ENCODE assay signal across 14 cellular contexts in the genomic region with DNA sequence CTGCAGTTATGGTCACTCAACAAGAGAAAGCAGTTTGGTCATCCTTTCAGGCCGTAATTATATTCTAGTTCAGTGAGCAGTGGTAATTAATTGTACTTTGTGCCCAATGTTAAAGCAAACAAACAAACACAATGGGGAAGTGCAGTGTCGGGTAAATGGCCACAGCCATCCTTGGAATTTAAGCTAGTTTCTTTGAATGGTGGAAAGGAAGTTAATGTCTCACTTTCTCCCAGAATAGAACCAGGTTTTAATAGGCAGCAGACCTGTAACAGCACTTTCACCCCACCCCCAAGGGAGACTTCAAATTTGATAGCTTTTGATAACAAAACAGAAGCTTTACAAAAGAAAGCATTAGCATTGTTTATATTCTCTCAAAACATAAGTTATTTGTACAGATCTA. TPM values are rescaled to one million over a fixed set of nuclear protein-coding genes. Genes with fewer than 3 reads are reported as not detected.
DNase-seq lines count a peak whose midpoint lies in the region; ATAC-seq, FAIRE-seq and TF ChIP-seq lines count a peak whose summit lies in the region.
"Had no signal": no experiment of that assay in that cellular context is flagged by ENCODE, and none has a peak within 500 bp of the region (broad histone marks: within the 10 kb centered on the region; RNA-seq: fewer than 3 reads in every experiment).

No MANE protein-coding gene starts in this region.

- no peaks in the 10 kb centered on the region for H3K9me3 ChIP-seq in HepG2 (ENCODE audit: low read length)
- no peaks in the 10 kb centered on the region for H3K9me3 ChIP-seq in right lobe of liver
- no peaks in the 10 kb centered on the region for H3K9me3 ChIP-seq in SK-N-SH
- H3K9me3 ChIP-seq: prostate gland, uterus had no signal

- peak; percentile 51 for ATAC-seq in HepG2
- ATAC-seq in right lobe of liver, result no peak

- H3K36me3 Mint-ChIP-seq in activated CD4-positive, alpha-beta T cell treated with anti-CD3 and anti-CD28 coated beads, Interleukin-2, amount 10 ng/mL, durations not matched to agents 7 days and 5 days (ENCODE audit: low read depth), result no peaks in the 10 kb centered on the region
- H3K36me3 Mint-ChIP-seq: activated naive CD4-positive, alpha-beta T cell treated with anti-CD3 and anti-CD28 coated beads, Interleukin-2, amount 50 U/mL, for 24 hours had no signal

- H3K79me2 ChIP-seq in HepG2 (ENCODE audit: insufficient read depth, low read length) (no peaks in the 10 kb centered on the region), SK-N-SH (ENCODE audit: insufficient read depth) (no peaks in the 10 kb centered on the region)

- TF ChIP-seq RAD21 in HepG2 (CRISPR knock-in tag; IDR thresholded peaks at IDR 0.05), result no peak
- TF ChIP-seq RAD21 in SK-N-SH (IDR thresholded peaks at IDR 0.05; ENCODE audit: low read length), result no peak

- H3K36me3 ChIP-seq in HepG2 (replicated peaks in 1 of 2; ENCODE audit: control insufficient read depth in 1 of 2, insufficient read depth in 2 of 2, low read length in 2 of 2) (no peaks in the 10 kb centered on the region), right lobe of liver (no peaks in the 10 kb centered on the region), SK-N-SH (replicated peaks in 1 of 2; ENCODE audit: control insufficient read depth in 1 of 2, insufficient read depth in 2 of 2, low read length in 1 of 2) (no peaks in the 10 kb centered on the region)
- H3K36me3 ChIP-seq: prostate gland, uterus had no signal

- POLR2A ChIA-PET in HepG2 (lab: Yijun Ruan, JAX) (interaction anchor here (0.6 to 3.2 kb wide), 5 partner anchors 8 to 84 kb away, joined by 3 to 47 read pairs (median 8); a partner anchor contains a TSS), SK-N-SH (lab: Yijun Ruan, JAX) (interaction anchor here (1.3 kb wide), 1 partner anchor 20 kb away, joined by 3 read pairs; a partner anchor contains a TSS)
- POLR2A ChIA-PET in activated CD4-positive, alpha-beta T cell treated with anti-CD3 and anti-CD28 coated beads, Interleukin-2, amount 10 ng/mL, durations not matched to agents 7 days and 5 days (lab: Charles Lee), result no interaction called here

- intact Hi-C loops in HepG2 (cut with micrococcal nuclease; ENCODE audit: unreplicated experiment) (no loop called here), right lobe of liver (cut with DNase I) (no loop called here), dorsolateral prefrontal cortex (cut with DNase I) (no loop called here)

- no TSS peak for BruUV-seq in HepG2 (replicated peaks; lab: Mats Ljungman, UMichigan)

- TF ChIP-seq POLR2A in HepG2 (IDR thresholded peaks at IDR 0.05; ENCODE audit: insufficient read depth in 1 of 2, low read depth in 2 of 2, low read length in 2 of 2) (no peak), right lobe of liver (IDR thresholded peaks at IDR 0.05) (no peak)

- H3K4me2 ChIP-seq in HepG2 (ENCODE audit: low read depth, low read length) (peak overlapping the region; percentile 49), SK-N-SH (0 out of 2 replicates have a peak overlapping the region, but pooled peaks have one; percentile 5)

- peak; percentile 24 for DNase-seq in HepG2 (ENCODE audit: low spot score)
- no peak for DNase-seq in right lobe of liver
- DNase-seq in SK-N-SH, result no peak
- DNase-seq in kidney tubule cell (ENCODE audit: low spot score), result peak; percentile 86
- DNase-seq in hippocampal formation (lab: John Stamatoyannopoulos, UW), result no peak
- no peak for DNase-seq in mesenteric fat pad (ENCODE audit: low spot score)
- DNase-seq in dorsolateral prefrontal cortex, result no peak
- DNase-seq in activated CD4-positive, alpha-beta T cell treated with anti-CD3 and anti-CD28 coated beads, Interleukin-2, amount 10 ng/mL, durations not matched to agents 7 days and 5 days, result no peak
- DNase-seq: DMS 273 treated with DMSO at 0.1 percent for 48 hours; NCI-H510A; stimulated activated CD4-positive, alpha-beta T cell treated with anti-CD3 and anti-CD28 coated beads, Interleukin-2, amount 100 ng/mL, for 24 hours; uterus had no signal

- CTCF ChIA-PET in HepG2 (lab: Yijun Ruan, JAX; ENCODE audit: low intra/inter-chr PET ratio, low total read pairs) (no interaction called here), SK-N-SH (lab: Yijun Ruan, JAX) (interaction anchor here (1.2 to 1.7 kb wide), 2 partner anchors 22 to 67 kb away, joined by 4 to 5 read pairs; no protein-coding TSS in a partner anchor)
- CTCF ChIA-PET in activated CD4-positive, alpha-beta T cell treated with anti-CD3 and anti-CD28 coated beads, Interleukin-2, amount 10 ng/mL, durations not matched to agents 7 days and 5 days (lab: Charles Lee), result no interaction called here

- H3F3A ChIP-seq in SK-N-SH (replicated peaks; ENCODE audit: insufficient read depth), result peaks cover 14% of the 10 kb centered on the region

- H3K4me1 ChIP-seq in HepG2 (ENCODE audit: insufficient read depth, low read length), result peaks cover 31% of the 10 kb centered on the region
- H3K4me1 ChIP-seq in right lobe of liver, result no peaks in the 10 kb centered on the region
- peaks cover 3 to 17% of the 10 kb centered on the region in 2 experiments; a peak in 3 of 4 replicates for H3K4me1 ChIP-seq in SK-N-SH (ENCODE audit: control insufficient read depth in 1 of 2, insufficient read depth in 2 of 2, low read depth in 1 of 2, low read length in 1 of 2)
- H3K4me1 ChIP-seq: prostate gland, uterus had no signal

- no peak for TF ChIP-seq CTCF in HepG2 (CRISPR knock-in tag; IDR thresholded peaks at IDR 0.05)
- no peak for TF ChIP-seq CTCF in right lobe of liver (IDR thresholded peaks at IDR 0.05)
- TF ChIP-seq CTCF in SK-N-SH (IDR thresholded peaks at IDR 0.05), result no peak
- no peak for TF ChIP-seq CTCF in dorsolateral prefrontal cortex (IDR thresholded peaks at IDR 0.05 in 54 of 56, conservative IDR thresholded peaks at IDR 0.05 in 2 of 56; ENCODE audit: low read depth in 1 of 56, partially characterized antibody in 56 of 56)

- H3K27me3 Mint-ChIP-seq in activated CD4-positive, alpha-beta T cell treated with anti-CD3 and anti-CD28 coated beads, Interleukin-2, amount 10 ng/mL, durations not matched to agents 7 days and 5 days, result peaks cover 15% of the 10 kb centered on the region

- no peaks in the 10 kb centered on the region for H3K9me2 ChIP-seq in SK-N-SH

- in situ Hi-C loops in HepG2 (cut with HindIII; ENCODE audit: extremely low pct_ligation_motif_present, low pct_unique_long_range_greater_than_20kb), result no loop called here

- no peak overlapping the region for H3K4me3 Mint-ChIP-seq in activated CD4-positive, alpha-beta T cell treated with anti-CD3 and anti-CD28 coated beads, Interleukin-2, amount 10 ng/mL, durations not matched to agents 7 days and 5 days
- H3K4me3 Mint-ChIP-seq: activated naive CD4-positive, alpha-beta T cell treated with anti-CD3 and anti-CD28 coated beads, Interleukin-2, amount 50 U/mL, for 24 hours had no signal

- H3K27ac Mint-ChIP-seq in activated CD4-positive, alpha-beta T cell treated with anti-CD3 and anti-CD28 coated beads, Interleukin-2, amount 10 ng/mL, durations not matched to agents 7 days and 5 days, result no peak overlapping the region
- H3K27ac Mint-ChIP-seq: activated naive CD4-positive, alpha-beta T cell treated with anti-CD3 and anti-CD28 coated beads, Interleukin-2, amount 50 U/mL, for 24 hours had no signal

- H3K9me3 Mint-ChIP-seq in activated CD4-positive, alpha-beta T cell treated with anti-CD3 and anti-CD28 coated beads, Interleukin-2, amount 10 ng/mL, durations not matched to agents 7 days and 5 days, result no peaks in the 10 kb centered on the region
- H3K9me3 Mint-ChIP-seq: activated naive CD4-positive, alpha-beta T cell treated with anti-CD3 and anti-CD28 coated beads, Interleukin-2, amount 50 U/mL, for 24 hours had no signal

- H3K9ac ChIP-seq in HepG2 (ENCODE audit: insufficient read depth, low read depth, low read length) (no peak overlapping the region), SK-N-SH (no peak overlapping the region)

- no peak; a peak in 1 of 4 replicates for TF ChIP-seq EP300 in HepG2 (IDR thresholded peaks at IDR 0.05; ENCODE audit: low read depth in 2 of 2, low read length in 2 of 2)
- TF ChIP-seq EP300 in HepG2 (CRISPR knock-in tag; IDR thresholded peaks at IDR 0.05; ENCODE audit: borderline replicate concordance), result no peak
- TF ChIP-seq EP300 in SK-N-SH (IDR thresholded peaks at IDR 0.05; ENCODE audit: borderline replicate concordance in 1 of 2, low read depth in 1 of 2, low read length in 1 of 2), result no peak

- H3K4me3 ChIP-seq in HepG2 (replicated peaks in 1 of 3; ENCODE audit: insufficient read depth in 1 of 3, low read depth in 2 of 3, low read length in 3 of 3) (peak overlapping the region in 2 of 3 experiments; percentile 1 to 11; a peak in 2 of 6 replicates), right lobe of liver (no peak overlapping the region), SK-N-SH (ENCODE audit: low read depth in 2 of 2, low read length in 1 of 2) (no peak overlapping the region), dorsolateral prefrontal cortex (peak overlapping the region in 3 of 59 donors; percentile 3 to 22 (median 7))
- H3K4me3 ChIP-seq: prostate gland, uterus had no signal

- H3K27me3 ChIP-seq in HepG2 (ENCODE audit: control insufficient read depth in 1 of 2, insufficient read depth in 2 of 2, low read length in 2 of 2), result no peaks in the 10 kb centered on the region
- H3K27me3 ChIP-seq in right lobe of liver, result no peaks in the 10 kb centered on the region
- no peaks in the 10 kb centered on the region for H3K27me3 ChIP-seq in SK-N-SH (ENCODE audit: insufficient read depth)
- no peaks in the 10 kb centered on the region for H3K27me3 ChIP-seq in dorsolateral prefrontal cortex
- H3K27me3 ChIP-seq: uterus had no signal

- H2AFZ ChIP-seq in HepG2 (ENCODE audit: low read length), result peak overlapping the region; percentile 66
- peak overlapping the region; percentile 23; the same call in 1 of the 2 replicates for H2AFZ ChIP-seq in SK-N-SH (ENCODE audit: low read depth)

- WGBS in HepG2 (ENCODE audit: low lambda C conversion rate), result 26% methylated on average over 2 of the region's 2 CpGs
- 33% methylated on average over 2 of the region's 2 CpGs for WGBS in right lobe of liver (ENCODE audit: insufficient coverage, low coverage, low lambda C conversion rate, missing lambda C conversion rate)
- whole genome bisulfite sequencing in SK-N-SH (ENCODE audit: low lambda C conversion rate), result 71% methylated on average over 2 of the region's 2 CpGs

- no peaks in the 10 kb centered on the region for H3K4me1 Mint-ChIP-seq in activated CD4-positive, alpha-beta T cell treated with anti-CD3 and anti-CD28 coated beads, Interleukin-2, amount 10 ng/mL, durations not matched to agents 7 days and 5 days
- H3K4me1 Mint-ChIP-seq: activated naive CD4-positive, alpha-beta T cell treated with anti-CD3 and anti-CD28 coated beads, Interleukin-2, amount 50 U/mL, for 24 hours had no signal

- H3K27ac ChIP-seq in HepG2 (ENCODE audit: extremely low read length, insufficient read depth, low read length) (no peak overlapping the region), right lobe of liver (no peak overlapping the region), SK-N-SH (ENCODE audit: low read depth in 2 of 2, low read length in 1 of 2) (no peak overlapping the region), dorsolateral prefrontal cortex (peak overlapping the region in 6 of 59 donors; percentile 0 to 36 (median 20))
- H3K27ac ChIP-seq: prostate gland, uterus had no signal

- H4K20me1 ChIP-seq in HepG2 (ENCODE audit: insufficient read depth, low read length), result no peaks in the 10 kb centered on the region
- H4K20me1 ChIP-seq in SK-N-SH (ENCODE audit: insufficient read depth), result no peaks in the 10 kb centered on the region

- no peak for FAIRE-seq in HepG2 (lab: Jason Lieb, UNC)

RNA-seq across cellular contexts. Expression of a gene that starts 19.9 kb away (rescaled TPM):
- total RNA-seq in HepG2 (2016; rRNA removed; fragmentation: Illumina TruSeq; extraction: Trizol), result 35.8 and 60.4 TPM in 2 replicates
- 3.7 and 6.3 TPM in 2 replicates for total RNA-seq in HepG2 (2016; cell fraction: cytosol; rRNA removed; fragmentation: Illumina TruSeq; extraction: Trizol; ENCODE audit: low read depth)
- total RNA-seq in HepG2 (2016; cell fraction: insoluble cytoplasmic fraction; rRNA removed; fragmentation: Illumina TruSeq; extraction: Trizol), result 33.3 and 58.5 TPM in 2 replicates
- total RNA-seq in HepG2 (2016; cell fraction: membrane; rRNA removed; fragmentation: Illumina TruSeq; extraction: Trizol), result 7.7 and 8.2 TPM in 2 replicates
- total RNA-seq in HepG2 (2016; cell fraction: nucleus; rRNA removed; fragmentation: Illumina TruSeq; extraction: Trizol), result 74.9 and 86.9 TPM in 2 replicates
- 52.0 and 59.1 TPM in 2 replicates for polyA plus RNA-seq in HepG2 (2011; rRNA removed)
- polyA plus RNA-seq in HepG2 (2011; cell fraction: cytosol; rRNA removed), result 21.6 and 34.2 TPM in 2 replicates
- polyA plus RNA-seq in HepG2 (2011; cell fraction: nucleus; rRNA removed), result 55.2 and 64.5 TPM in 2 replicates
- 25.9 and 41.2 TPM in 2 replicates for polyA plus RNA-seq in HepG2 (2012)
- 0.74 and 0.83 TPM in 2 replicates for polyA plus RNA-seq in HepG2 (2016; cell fraction: cytosol; fragmentation: Illumina TruSeq; extraction: Trizol; ENCODE audit: low read depth)
- 14.0 and 15.7 TPM in 2 replicates for polyA plus RNA-seq in HepG2 (2016; cell fraction: insoluble cytoplasmic fraction; fragmentation: Illumina TruSeq; extraction: Trizol; ENCODE audit: low read depth)
- polyA plus RNA-seq in HepG2 (2016; cell fraction: membrane; fragmentation: Illumina TruSeq; extraction: Trizol; ENCODE audit: low read depth), result 1.8 and 2.3 TPM in 2 replicates
- polyA plus RNA-seq in HepG2 (2016; cell fraction: nucleus; fragmentation: Illumina TruSeq; extraction: Trizol; ENCODE audit: insufficient read depth, low read depth), result 56.7 and 59.3 TPM in 2 replicates
- polyA minus RNA-seq in HepG2 (2011; rRNA and poly(A)+ RNA removed; ENCODE audit: low replicate concordance), result 22.8 and 55.2 TPM in 2 replicates
- polyA minus RNA-seq in HepG2 (2011; cell fraction: cytosol; rRNA and poly(A)+ RNA removed), result 138 and 152 TPM in 2 replicates
- polyA minus RNA-seq in HepG2 (2011; cell fraction: nucleus; rRNA and poly(A)+ RNA removed), result 135 and 161 TPM in 2 replicates
- 10 to 100 TPM; 16.3 to 48.4 (median 26.4) TPM for total RNA-seq in right lobe of liver
- 24.3 and 35.1 TPM in 2 replicates for polyA plus RNA-seq in SK-N-SH (2012; rRNA removed)
- 32.8 and 37.3 TPM in 2 replicates for polyA plus RNA-seq in SK-N-SH (2012; cell fraction: cytosol; rRNA removed)
- polyA plus RNA-seq in SK-N-SH (2012; cell fraction: nucleus; rRNA removed), result 25.5 and 54.6 TPM in 2 replicates
- total RNA-seq in mesenteric fat pad, result 137 TPM
- 100 to 1,000 TPM in 30 of 120 experiments, 10 to 100 TPM in 90; 50.3 to 160 (median 86.2) TPM for total RNA-seq in dorsolateral prefrontal cortex
- 1 to 10 TPM; 6.5 to 7.0 TPM for total RNA-seq in activated CD4-positive, alpha-beta T cell treated with anti-CD3 and anti-CD28 coated beads, Interleukin-2, amount 10 ng/mL, durations not matched to agents 7 days and 5 days

Comparison
In these comparisons a context has a peak if more than half of its experiments do, and no peak if none do; other contexts are left out.
1. DNase-seq: peak in HepG2 (single experiment) and kidney tubule cell (single experiment); none in right lobe of liver (0 of 3), SK-N-SH (single experiment), hippocampal formation (0 of 2), mesenteric fat pad (single experiment), dorsolateral prefrontal cortex (0 of 10) and activated CD4-positive, alpha-beta T cell treated with anti-CD3 and anti-CD28 coated beads, Interleukin-2, amount 10 ng/mL, durations not matched to agents 7 days and 5 days (single experiment).
2. H3K4me3 ChIP-seq: peak in HepG2 (2 of 3); none in right lobe of liver (0 of 3) and SK-N-SH (0 of 2).